ENCODE assay signal across 25 cellular contexts in genomic region chr2:155033652-155034051, GRCh38.
A peak's percentile ranks its signal among the peaks of the same experiment; 100 is the strongest.
DNase-seq lines count a peak whose midpoint lies in the region; ATAC-seq and TF ChIP-seq lines count a peak whose summit lies in the region.
"Had no signal": no experiment of that assay in that cellular context is flagged by ENCODE, and none has a peak within 500 bp of the region (broad histone marks: within the 10 kb centered on the region; RNA-seq: fewer than 3 reads in every experiment).

No MANE protein-coding gene starts in this region.

- peak; percentile 80 for ATAC-seq in GM18870 (IDR thresholded peaks at IDR 0.05; ENCODE audit: unreplicated experiment)
- ATAC-seq in HG02610 (IDR thresholded peaks at IDR 0.05; ENCODE audit: unreplicated experiment) = peak; percentile 57
- ATAC-seq: activated CD8-positive, alpha-beta T cell treated with anti-CD3 and anti-CD28 coated beads, Interleukin-2, amount 10 ng/mL, durations not matched to agents 7 days and 5 days; activated T-cell treated with anti-CD3 and anti-CD28 coated beads, Interleukin-2, amount 50 U/mL, for 4 hours; stimulated activated naive B cell treated with anti-CD40 and anti-IgM and Interleukin-4, amounts not matched to agents 10 μg/mL and 1 μg/mL and 100 μg/mL, for 72 hours had no signal

- H3K4me3 Mint-ChIP-seq in type B pancreatic cell = no peak overlapping the region
- H3K4me3 Mint-ChIP-seq: activated CD8-positive, alpha-beta T cell treated with anti-CD3 and anti-CD28 coated beads, Interleukin-2, amount 10 ng/mL, durations not matched to agents 7 days and 5 days; activated T-cell treated with anti-CD3 and anti-CD28 coated beads, Interleukin-2, amount 50 U/mL, for 4 hours; brain; neural crest cell; stimulated activated naive B cell treated with anti-CD40 and anti-IgM and Interleukin-4, amounts not matched to agents 10 μg/mL and 1 μg/mL and 100 μg/mL, for 72 hours; T-helper 1 cell treated with Interleukin-12 subunit alpha and Interleukin-12 subunit beta and Interleukin-4 antibody, amounts not matched to agents 30 μg/mL and 1 μg/mL, for 36 hours had no signal

- no peaks in the 10 kb centered on the region for H3K27me3 Mint-ChIP-seq in type B pancreatic cell
- H3K27me3 Mint-ChIP-seq: brain; stimulated activated naive B cell treated with anti-CD40 and anti-IgM and Interleukin-4, amounts not matched to agents 10 μg/mL and 1 μg/mL and 100 μg/mL, for 72 hours had no signal

- H4K20me1 ChIP-seq in KMS-11 (ENCODE audit: insufficient read depth) = no peaks in the 10 kb centered on the region

- no peaks in the 10 kb centered on the region for H3K36me3 ChIP-seq in KMS-11 (ENCODE audit: insufficient read depth)
- H3K36me3 ChIP-seq: adrenal gland, MG63, right atrium auricular region had no signal

- TF ChIP-seq CTCF in KMS-11 (conservative IDR thresholded peaks at IDR 0.05; ENCODE audit: low read depth, low read length) (no peak), type B pancreatic cell (conservative IDR thresholded peaks at IDR 0.05) (no peak)

- H3K27ac Mint-ChIP-seq in type B pancreatic cell = no peak overlapping the region
- H3K27ac Mint-ChIP-seq: activated CD8-positive, alpha-beta T cell treated with anti-CD3 and anti-CD28 coated beads, Interleukin-2, amount 10 ng/mL, durations not matched to agents 7 days and 5 days; brain; stimulated activated naive B cell treated with anti-CD40 and anti-IgM and Interleukin-4, amounts not matched to agents 10 μg/mL and 1 μg/mL and 100 μg/mL, for 72 hours; T-helper 1 cell treated with Interleukin-12 subunit alpha and Interleukin-12 subunit beta and Interleukin-4 antibody, amounts not matched to agents 30 μg/mL and 1 μg/mL, for 36 hours had no signal

- peak overlapping the region; percentile 28; the same call in 1 of the 2 replicates for H3K9ac ChIP-seq in KMS-11
- H3K9ac ChIP-seq: parathyroid adenoma had no signal

- H2AFZ ChIP-seq in KMS-11 (ENCODE audit: low read depth) = peak overlapping the region; percentile 74

- H3K27ac ChIP-seq in KMS-11 = peak overlapping the region; percentile 37
- H3K27ac ChIP-seq: adrenal gland, C4-2B, parathyroid adenoma, right atrium auricular region, testis had no signal

- peak overlapping the region; percentile 48 for H3K4me3 ChIP-seq in KMS-11 (IDR thresholded peaks at IDR 0.05; ENCODE audit: insufficient read depth, low read depth, low read length)
- H3K4me3 ChIP-seq: adrenal gland, lung, MG63, right atrium auricular region, testis had no signal

- DNase-seq in type B pancreatic cell (ENCODE audit: extremely low spot score, unreplicated experiment) = no peak
- no peak for DNase-seq in NCI-H2171 treated with DMSO at 0.1 percent for 48 hours (lab: John Stamatoyannopoulos, UW)
- no peak for DNase-seq in NCI-H2107 treated with DMSO at 0.1 percent for 48 hours (lab: John Stamatoyannopoulos, UW; ENCODE audit: unreplicated experiment)
- no peak for DNase-seq in NOMO-1 treated with dmso at 0.1 percent for 144 hours (lab: John Stamatoyannopoulos, UW; ENCODE audit: unreplicated experiment)
- DNase-seq: activated CD8-positive, alpha-beta T cell treated with anti-CD3 and anti-CD28 coated beads, Interleukin-2, amount 10 ng/mL, durations not matched to agents 7 days and 5 days; activated naive CD4-positive, alpha-beta T cell treated with Interleukin-2 at 50 U/mL for 16 hours; activated T-cell treated with anti-CD3 and anti-CD28 coated beads, Interleukin-2, amount 50 U/mL, for 4 hours; adrenal gland; MG63; NCI-H1436; NCI-H2171; NCI-H524; stimulated activated CD4-positive, alpha-beta T cell treated with anti-CD3 and anti-CD28 coated beads, Interleukin-4, amount 100 ng/mL, for 24 hours; stimulated activated naive B cell treated with anti-CD40 and anti-IgM and Interleukin-4, amounts not matched to agents 10 μg/mL and 1 μg/mL and 100 μg/mL, for 72 hours; testis had no signal

- no peaks in the 10 kb centered on the region for H3K9me3 Mint-ChIP-seq in type B pancreatic cell
- H3K9me3 Mint-ChIP-seq: brain; neural crest cell; stimulated activated naive B cell treated with anti-CD40 and anti-IgM and Interleukin-4, amounts not matched to agents 10 μg/mL and 1 μg/mL and 100 μg/mL, for 72 hours; T-helper 1 cell treated with Interleukin-12 subunit alpha and Interleukin-12 subunit beta and Interleukin-4 antibody, amounts not matched to agents 30 μg/mL and 1 μg/mL, for 36 hours had no signal

- no peaks in the 10 kb centered on the region for H3K4me1 Mint-ChIP-seq in type B pancreatic cell (ENCODE audit: unreplicated experiment)
- H3K4me1 Mint-ChIP-seq: brain; neural crest cell; stimulated activated naive B cell treated with anti-CD40 and anti-IgM and Interleukin-4, amounts not matched to agents 10 μg/mL and 1 μg/mL and 100 μg/mL, for 72 hours had no signal

- H3K4me2 ChIP-seq in KMS-11 = peak overlapping the region; percentile 92

- H3K36me3 Mint-ChIP-seq in type B pancreatic cell = no peaks in the 10 kb centered on the region
- H3K36me3 Mint-ChIP-seq: brain; stimulated activated naive B cell treated with anti-CD40 and anti-IgM and Interleukin-4, amounts not matched to agents 10 μg/mL and 1 μg/mL and 100 μg/mL, for 72 hours had no signal

- no peaks in the 10 kb centered on the region for H3K79me2 ChIP-seq in KMS-11 (ENCODE audit: insufficient read depth, low read depth)
- H3K79me2 ChIP-seq: parathyroid adenoma had no signal

- no peaks in the 10 kb centered on the region for H3K27me3 ChIP-seq in KMS-11 (ENCODE audit: insufficient read depth, low read depth)
- H3K27me3 ChIP-seq: adrenal gland, MG63, right atrium auricular region, testis had no signal

- H3K4me1 ChIP-seq in KMS-11 (ENCODE audit: low read depth, poor library complexity, severe bottlenecking) = peaks cover 18% of the 10 kb centered on the region
- H3K4me1 ChIP-seq: adrenal gland, parathyroid adenoma, right atrium auricular region, testis had no signal
